8 cellular contexts compared by ENCODE assay signal in the genomic region with DNA sequence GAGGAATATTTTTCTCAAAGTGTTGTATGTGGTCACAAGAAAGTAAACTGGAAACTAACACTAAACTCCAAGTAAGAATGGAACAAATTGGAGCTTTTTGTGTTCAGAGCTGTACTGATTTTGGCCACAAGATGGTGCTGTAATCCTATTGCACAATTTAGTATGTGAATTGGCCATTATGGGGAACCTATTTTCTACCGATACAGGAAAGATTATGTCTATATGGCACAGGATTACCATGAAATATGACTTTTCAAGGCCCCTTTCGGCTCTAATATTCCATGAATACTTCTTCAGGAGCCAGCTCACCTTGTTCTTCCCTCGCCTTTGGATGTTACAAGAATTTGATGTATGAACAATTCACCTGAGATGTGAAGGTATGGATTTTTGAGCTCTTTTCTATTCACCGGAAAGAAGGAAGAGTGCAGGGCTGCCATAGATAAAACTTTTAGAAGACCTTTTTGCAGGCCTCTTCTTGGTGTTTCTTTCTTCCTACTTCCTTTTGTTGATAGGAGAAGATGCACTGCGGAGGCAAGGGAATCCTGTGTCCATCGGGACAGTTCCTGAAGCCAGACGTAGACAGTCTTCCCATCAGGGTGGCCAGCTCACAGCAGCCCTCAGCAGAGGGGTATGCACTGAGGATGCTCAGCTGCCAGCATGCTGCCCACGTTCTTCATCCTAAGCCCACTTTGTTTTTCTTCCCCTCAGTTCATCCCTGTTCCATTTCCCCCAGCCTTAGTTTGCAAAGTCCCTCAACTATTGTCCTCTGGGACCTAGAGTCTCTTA. TPM values are rescaled to one million over a fixed set of nuclear protein-coding genes. Genes with fewer than 3 reads are reported as not detected.
DNase-seq lines count a peak whose midpoint lies in the region; ATAC-seq, FAIRE-seq and TF ChIP-seq lines count a peak whose summit lies in the region.

No MANE protein-coding gene starts in this region.

- peaks cover 3% of the 10 kb centered on the region for H3K79me2 ChIP-seq in astrocyte (ENCODE audit: insufficient read depth, low read length)

- H4K5ac ChIP-seq in IMR-90 (ENCODE audit: low read depth, low read length): no peak overlapping the region

- H3K4me3 Mint-ChIP-seq in astrocyte (ENCODE audit: unreplicated experiment) (no peak overlapping the region), immature natural killer cell (no peak overlapping the region)

- H3K23ac ChIP-seq in IMR-90 (ENCODE audit: low read depth, low read length): no peak overlapping the region

- H3K14ac ChIP-seq in IMR-90 (replicated peaks; ENCODE audit: low read depth, low read length): no peak overlapping the region

- H3K27ac Mint-ChIP-seq in astrocyte (ENCODE audit: unreplicated experiment) (no peak overlapping the region), immature natural killer cell (no peak overlapping the region)

- peaks cover 0 to 3% of the 10 kb centered on the region in 2 experiments; a peak in 1 of 4 replicates for H3K79me1 ChIP-seq in IMR-90 (ENCODE audit: low read depth in 1 of 2, low read length in 2 of 2)

- H3K27me3 ChIP-seq in IMR-90 (ENCODE audit: control insufficient read depth, insufficient read depth, low read length) (no peaks in the 10 kb centered on the region), astrocyte (ENCODE audit: insufficient read depth, low read length) (no peaks in the 10 kb centered on the region)

- CTCF ChIA-PET in IMR-90 (lab: Yijun Ruan, JAX): interaction anchor here (0.5 to 2.8 kb wide), 12 partner anchors 9 to 398 kb away, joined by 3 to 33 read pairs (median 4); no protein-coding TSS in a partner anchor
- CTCF ChIA-PET in RWPE1 (lab: Yijun Ruan, JAX): interaction anchor here (0.6 to 5.0 kb wide), 24 partner anchors 9 to 961 kb away, joined by 3 to 76 read pairs (median 4); no protein-coding TSS in a partner anchor

- H2BK20ac ChIP-seq in IMR-90 (ENCODE audit: low read depth, low read length): no peak overlapping the region

- peak; percentile 92 for TF ChIP-seq RAD21 in IMR-90 (IDR thresholded peaks at IDR 0.05; ENCODE audit: low read length)

- TF ChIP-seq CTCF in D721Med (IDR thresholded peaks at IDR 0.05; ENCODE audit: insufficient read depth, missing control alignments): peak; percentile 89
- TF ChIP-seq CTCF in IMR-90 (conservative IDR thresholded peaks at IDR 0.05; ENCODE audit: low read depth, low read length): peak; percentile 95
- peak; percentile 92 for TF ChIP-seq CTCF in RWPE1 (conservative IDR thresholded peaks at IDR 0.05; ENCODE audit: low read depth)
- TF ChIP-seq CTCF in astrocyte (IDR thresholded peaks at IDR 0.05; ENCODE audit: insufficient read depth, low read depth, low read length): peak; percentile 97

- H3K4me1 ChIP-seq in IMR-90 (ENCODE audit: control insufficient read depth, insufficient read depth, low read length): no peaks in the 10 kb centered on the region
- peaks cover 8% of the 10 kb centered on the region for H3K4me1 ChIP-seq in astrocyte (ENCODE audit: insufficient read depth, low read length)

- H3K9me1 ChIP-seq in IMR-90 (ENCODE audit: insufficient read depth, low read length): no peaks in the 10 kb centered on the region

- H4K20me1 ChIP-seq in IMR-90 (ENCODE audit: insufficient read depth, low read length) (no peaks in the 10 kb centered on the region), astrocyte (ENCODE audit: insufficient read depth, low read length) (no peaks in the 10 kb centered on the region)

- no peak overlapping the region for H2BK5ac ChIP-seq in IMR-90 (ENCODE audit: low read depth, low read length, poor library complexity, severe bottlenecking)

- H4K8ac ChIP-seq in IMR-90 (ENCODE audit: low read depth in 2 of 2, low read length in 2 of 2): no peak overlapping the region

- H3K27ac ChIP-seq in IMR-90 (ENCODE audit: insufficient read depth, low read length): no peak overlapping the region
- H3K27ac ChIP-seq in RWPE1: peak overlapping the region; percentile 37; the same call in 1 of the 2 replicates
- H3K27ac ChIP-seq in astrocyte (ENCODE audit: low read depth, low read length): no peak overlapping the region

- ATAC-seq in GM19438 (IDR thresholded peaks at IDR 0.05; ENCODE audit: low read depth, unreplicated experiment) (peak; percentile 66), IMR-90 (ENCODE audit: low read depth) (peak; percentile 80)

- H2AFZ ChIP-seq in IMR-90 (replicated peaks; ENCODE audit: low read length, poor library complexity) (no peak overlapping the region), astrocyte (ENCODE audit: low read depth, low read length) (no peak overlapping the region)

- H4K91ac ChIP-seq in IMR-90 (ENCODE audit: insufficient read depth, low read depth, low read length): no peak overlapping the region

- no peaks in the 10 kb centered on the region for H3K9me3 Mint-ChIP-seq in astrocyte (ENCODE audit: unreplicated experiment)
- no peaks in the 10 kb centered on the region for H3K9me3 Mint-ChIP-seq in immature natural killer cell

- no peak overlapping the region for H2BK120ac ChIP-seq in IMR-90 (ENCODE audit: low read depth, low read length)

- BruUV-seq in IMR-90 (replicated peaks; lab: Mats Ljungman, UMichigan): no TSS peak

- no peaks in the 10 kb centered on the region for H3K36me3 Mint-ChIP-seq in astrocyte (ENCODE audit: low read depth, unreplicated experiment)
- peaks cover 8 to 27% (median 27%) of the 10 kb centered on the region in 3 donors for H3K36me3 Mint-ChIP-seq in immature natural killer cell

- H2BK15ac ChIP-seq in IMR-90 (ENCODE audit: low read depth, low read length): no peak overlapping the region

- no peak overlapping the region for H2AK9ac ChIP-seq in IMR-90 (replicated peaks; ENCODE audit: low read depth, low read length, poor library complexity)

- no peak overlapping the region for H3K4me3 ChIP-seq in IMR-90 (ENCODE audit: insufficient read depth, low read depth, low read length)
- H3K4me3 ChIP-seq in astrocyte (ENCODE audit: insufficient read depth, low read depth, low read length): no peak overlapping the region

- intact Hi-C loops in IMR-90 (cut with micrococcal nuclease): loop anchor here (1.0 to 5.0 kb wide), 7 partner anchors 23 to 807 kb away; a partner anchor contains a TSS

- H3K9me3 ChIP-seq in IMR-90 (ENCODE audit: control insufficient read depth, insufficient read depth, low read length) (no peaks in the 10 kb centered on the region), astrocyte (ENCODE audit: insufficient read depth, low read depth, low read length) (no peaks in the 10 kb centered on the region)

- H3K36me3 ChIP-seq in IMR-90 (ENCODE audit: control insufficient read depth, insufficient read depth, low read length): peaks cover 13% of the 10 kb centered on the region
- peaks cover 9% of the 10 kb centered on the region for H3K36me3 ChIP-seq in astrocyte (ENCODE audit: insufficient read depth, low read length)

- H3K18ac ChIP-seq in IMR-90 (ENCODE audit: low read depth, low read length): no peak overlapping the region

- peak; percentile 89 for FAIRE-seq in D721Med (lab: Jason Lieb, UNC)
- FAIRE-seq in astrocyte (lab: Jason Lieb, UNC): peak; percentile 93

- no CpG with 5 or more reads among the region's 8 CpGs for WGBS in IMR-90 (ENCODE audit: extremely low coverage in 2 of 2, insufficient read length in 1 of 2), 2 experiments

- H3K27me3 Mint-ChIP-seq in astrocyte (ENCODE audit: low read depth, unreplicated experiment) (no peaks in the 10 kb centered on the region), immature natural killer cell (ENCODE audit: low read depth in 3 of 3) (no peaks in the 10 kb centered on the region)

- H3K4ac ChIP-seq in IMR-90 (ENCODE audit: low read depth, low read length): no peak overlapping the region

- H3K4me2 ChIP-seq in IMR-90 (ENCODE audit: low read depth, low read length): no peak overlapping the region
- no peak overlapping the region for H3K4me2 ChIP-seq in astrocyte (ENCODE audit: low read length)

- dilution Hi-C loops in IMR-90 (cut with HindIII; ENCODE audit: low sequenced_read_pairs, unreplicated experiment): no loop called here

- H2AK5ac ChIP-seq in IMR-90 (ENCODE audit: low read depth, low read length): no peak overlapping the region

- H3K9ac ChIP-seq in IMR-90 (ENCODE audit: low read depth, low read length) (no peak overlapping the region), astrocyte (ENCODE audit: low read length) (no peak overlapping the region)

- H3K4me1 Mint-ChIP-seq in astrocyte (ENCODE audit: low read depth, unreplicated experiment) (peaks cover 9% of the 10 kb centered on the region), immature natural killer cell (peaks cover 0 to 10% of the 10 kb centered on the region in 2 donors)

- no peak overlapping the region for H3K56ac ChIP-seq in IMR-90 (ENCODE audit: extremely low read depth, insufficient read depth, low read length)

- POLR2A ChIA-PET in IMR-90 (lab: Charles Lee; ENCODE audit: unreplicated experiment): interaction anchor here (0.7 kb wide), 2 partner anchors 309 to 314 kb away, joined by 3 read pairs; no protein-coding TSS in a partner anchor
- POLR2A ChIA-PET in RWPE1 (lab: Yijun Ruan, JAX; ENCODE audit: low non-redundant PET): no interaction called here

- DNase-seq in D721Med (ENCODE audit: insufficient read length, low spot score) (no peak), IMR-90 (peak; percentile 67), RWPE1 (ENCODE audit: low spot score) (peak; percentile 32), astrocyte (ENCODE audit: low read depth) (peak; percentile 25), immature natural killer cell (peak; percentile 39 to 52 (median 46)), NCI-H187 treated with DMSO at 0.1 percent for 48 hours (lab: John Stamatoyannopoulos, UW) (no peak)
- peak; percentile 66 to 70 for DNase-seq in stimulated activated CD4-positive, alpha-beta T cell treated with anti-CD3 and anti-CD28 coated beads, Interleukin-2, amount 100 ng/mL, for 48 hours

- in situ Hi-C loops in IMR-90 (cut with MboI; ENCODE audit: low sequenced_read_pairs): no loop called here

- no peak for TF ChIP-seq POLR2A in IMR-90 (IDR thresholded peaks at IDR 0.05; ENCODE audit: low read depth, low read length)

TF ChIP-seq in IMR-90, 13 proteins besides CTCF, POLR2A, EP300 and RAD21 (continues in another document):
- TF ChIP-seq CEBPB (IDR thresholded peaks at IDR 0.05; ENCODE audit: low read depth, low read length): peak; percentile 97
- peak; percentile 91 for TF ChIP-seq SMC3 (IDR thresholded peaks at IDR 0.05; ENCODE audit: low read depth, low read length)

RNA-seq across cellular contexts. Expression of a gene that starts 13.3 kb away (rescaled TPM):
- total RNA-seq in IMR-90 (2012; rRNA removed): 20.1 and 30.3 TPM in 2 replicates
- 13.9 and 18.6 TPM in 2 replicates for polyA plus RNA-seq in IMR-90 (2012; rRNA removed)
- polyA plus RNA-seq in IMR-90 (2012; cell fraction: cytosol; rRNA removed): 6.0 and 8.4 TPM in 2 replicates
- polyA plus RNA-seq in IMR-90 (2012; cell fraction: nucleus; rRNA removed; ENCODE audit: low replicate concordance): 2.0 and 6.5 TPM in 2 replicates
- 32.6 and 33.3 TPM in 2 replicates for total RNA-seq in astrocyte
- 10 to 100 TPM; 25.3 to 39.6 (median 36.4) TPM for polyA plus RNA-seq in immature natural killer cell

RNA-seq across cellular contexts. Expression of a gene that starts 25.4 kb away (rescaled TPM):
- total RNA-seq in IMR-90 (2012; rRNA removed) (93.6 and 115 TPM in 2 replicates), astrocyte (52.5 and 52.6 TPM in 2 replicates)
- polyA plus RNA-seq in IMR-90 (2012; rRNA removed) (29.5 and 35.6 TPM in 2 replicates), immature natural killer cell (10 to 100 TPM; 39.3 to 58.8 (median 51.0) TPM)
- polyA plus RNA-seq in IMR-90 (2012; cell fraction: cytosol; rRNA removed): 11.5 and 21.4 TPM in 2 replicates
- 77.1 and 110 TPM in 2 replicates for polyA plus RNA-seq in IMR-90 (2012; cell fraction: nucleus; rRNA removed; ENCODE audit: low replicate concordance)

Comparison
In these comparisons a context has a peak if more than half of its experiments do, and no peak if none do; other contexts are left out.
1. DNase-seq: peak in IMR-90 (single experiment), RWPE1 (single experiment), astrocyte (single experiment), immature natural killer cell (3 of 3) and stimulated activated CD4-positive, alpha-beta T cell treated with anti-CD3 and anti-CD28 coated beads, Interleukin-2, amount 100 ng/mL, for 48 hours (2 of 2); none in D721Med (single experiment) and NCI-H187 treated with DMSO at 0.1 percent for 48 hours (single experiment).
2. Peak in every context shown above with its lines, with median percentiles within 50 percentile points of each other: CTCF ChIP-seq.